In genomic region chr6:5674141-5674540, GRCh38 we compare ENCODE assay signal across 24 cellular contexts.
A peak's percentile ranks its signal among the peaks of the same experiment; 100 is the strongest.
DNase-seq lines count a peak whose midpoint lies in the region; ATAC-seq and TF ChIP-seq lines count a peak whose summit lies in the region.
"Had no signal": no experiment of that assay in that cellular context is flagged by ENCODE, and none has a peak within 500 bp of the region (broad histone marks: within the 10 kb centered on the region; RNA-seq: fewer than 3 reads in every experiment).

No MANE protein-coding gene starts in this region.

- H3K27me3 ChIP-seq in osteoblast (ENCODE audit: insufficient read depth, low read length) (no peaks in the 10 kb centered on the region), dorsolateral prefrontal cortex (no peaks in the 10 kb centered on the region)

- peaks cover 57% of the 10 kb centered on the region for H3K4me1 ChIP-seq in osteoblast (ENCODE audit: insufficient read depth, low read length)

- no peaks in the 10 kb centered on the region for H3K36me3 ChIP-seq in osteoblast (ENCODE audit: insufficient read depth, low read length)
- H3K36me3 ChIP-seq: HAP-1 had no signal

- peak; percentile 77 for DNase-seq in AG10803 (ENCODE audit: low read depth)
- DNase-seq in M059J (ENCODE audit: low read depth): peak; percentile 18
- peak; percentile 35 for DNase-seq in fibroblast of the aortic adventitia (ENCODE audit: low read depth)
- no peak for DNase-seq in osteoblast (ENCODE audit: insufficient read length, low spot score, missing footprints)
- DNase-seq in middle frontal gyrus (ENCODE audit: extremely low spot score, low spot score): no peak
- no peak for DNase-seq in dorsolateral prefrontal cortex
- DNase-seq in NCI-H2227 treated with DMSO at 0.1 percent for 48 hours (lab: John Stamatoyannopoulos, UW): no peak
- DNase-seq: 8988T, EL, GF-D8, KG1, NCI-H1105, NCI-H146, NCI-H2029, NCI-H226, NCI-H510A treated with DMSO at 0.1 percent for 48 hours, NCI-H748 treated with DMSO at 0.1 percent for 48 hours, SHP77 treated with DMSO at 0.1 percent for 48 hours had no signal

- no peaks in the 10 kb centered on the region for H3K79me2 ChIP-seq in osteoblast (ENCODE audit: insufficient read depth, low read length)

- no peak overlapping the region for H3K27ac ChIP-seq in osteoblast (ENCODE audit: low read depth, low read length)
- H3K27ac ChIP-seq in dorsolateral prefrontal cortex: peak overlapping the region in 24 of 59 donors; percentile 5 to 78 (median 34)
- H3K27ac ChIP-seq: C4-2B, RWPE1 had no signal

- intact Hi-C loops in dorsolateral prefrontal cortex (cut with DNase I): loop anchor here in 1 of 2 donors (10.0 kb wide), 1 partner anchor 331 kb away; the partner anchor contains the start of gene NRN1

- no peak for ATAC-seq in GM18868 (IDR thresholded peaks at IDR 0.05; ENCODE audit: unreplicated experiment)
- ATAC-seq: GM23338, SK-N-SH treated with all-trans-retinoic acid at 6 μM for 48 hours had no signal

- H3K4me3 ChIP-seq in AG10803 (ENCODE audit: low read length) (no peak overlapping the region), fibroblast of the aortic adventitia (ENCODE audit: low read depth, low read length) (no peak overlapping the region), osteoblast (ENCODE audit: insufficient read depth, low read length) (no peak overlapping the region), dorsolateral prefrontal cortex (no peak overlapping the region)
- H3K4me3 ChIP-seq: GM23338, HAP-1 had no signal

- no peaks in the 10 kb centered on the region for H3K9me3 ChIP-seq in osteoblast (ENCODE audit: low read depth, low read length)
- H3K9me3 ChIP-seq: HAP-1 had no signal

- no peak for TF ChIP-seq CTCF in AG10803 (conservative IDR thresholded peaks at IDR 0.05; ENCODE audit: low read length)
- no peak for TF ChIP-seq CTCF in fibroblast of the aortic adventitia (IDR thresholded peaks at IDR 0.05; ENCODE audit: insufficient read depth, low read length)
- TF ChIP-seq CTCF in osteoblast (IDR thresholded peaks at IDR 0.05; ENCODE audit: extremely low read depth, low read depth, low read length): no peak
- TF ChIP-seq CTCF in dorsolateral prefrontal cortex (IDR thresholded peaks at IDR 0.05 in 54 of 56, conservative IDR thresholded peaks at IDR 0.05 in 2 of 56; ENCODE audit: low read depth in 1 of 56, partially characterized antibody in 56 of 56): no peak

- no peaks in the 10 kb centered on the region for H4K20me1 ChIP-seq in osteoblast (ENCODE audit: insufficient read depth, low read length)

- peak overlapping the region; percentile 11 for H2AFZ ChIP-seq in osteoblast (ENCODE audit: low read length)
- H2AFZ ChIP-seq: GM23338 had no signal

- no peak overlapping the region for H3K4me2 ChIP-seq in osteoblast (ENCODE audit: insufficient read depth, low read length)

Comparison
In these comparisons a context has a peak if more than half of its experiments do, and no peak if none do; other contexts are left out.
1. DNase-seq: peak in AG10803 (single experiment), M059J (single experiment) and fibroblast of the aortic adventitia (single experiment); none in osteoblast (single experiment), middle frontal gyrus (single experiment), dorsolateral prefrontal cortex (0 of 10) and NCI-H2227 treated with DMSO at 0.1 percent for 48 hours (single experiment).